Comparison of ENCODE assay signal across 16 cellular contexts in the genomic region with DNA sequence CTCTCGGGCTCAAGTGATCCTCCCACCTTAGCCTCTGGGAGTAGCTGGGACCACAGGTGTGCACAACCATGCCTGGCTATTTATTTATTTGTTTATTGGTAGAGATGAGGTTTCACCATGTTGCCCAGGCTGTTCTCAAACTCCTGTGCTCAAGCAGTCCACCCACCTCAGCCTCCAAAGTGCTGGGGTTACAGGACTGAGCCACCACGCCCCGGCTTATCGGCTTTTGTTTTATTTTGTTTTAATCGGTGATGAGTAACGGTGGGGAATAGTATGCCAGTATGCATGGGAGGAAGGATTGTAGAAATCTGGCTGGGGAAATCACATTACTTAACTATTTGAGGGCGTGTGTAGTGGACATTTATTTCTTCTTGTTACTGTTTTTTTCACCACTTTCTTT.
A peak's percentile ranks its signal among the peaks of the same experiment; 100 is the strongest.
DNase-seq lines count a peak whose midpoint lies in the region; ATAC-seq, FAIRE-seq and TF ChIP-seq lines count a peak whose summit lies in the region.
"Had no signal": no experiment of that assay in that cellular context is flagged by ENCODE, and none has a peak within 500 bp of the region (broad histone marks: within the 10 kb centered on the region; RNA-seq: fewer than 3 reads in every experiment).

No MANE protein-coding gene starts in this region.

- H3K23ac ChIP-seq in H1 (ENCODE audit: insufficient read length) = no peak overlapping the region

- H3K27me3 ChIP-seq in MG63 (no peaks in the 10 kb centered on the region; the same call in 1 of the 2 replicates), H1 (replicated peaks in 1 of 4; ENCODE audit: control insufficient read depth in 3 of 4, extremely low read depth in 1 of 4, insufficient read depth in 3 of 4, low read length in 3 of 4) (no peaks in the 10 kb centered on the region), GM23248 (replicated peaks; ENCODE audit: insufficient read depth) (no peaks in the 10 kb centered on the region)

- TF ChIP-seq POLR2A in H1 (IDR thresholded peaks at IDR 0.05; ENCODE audit: control extremely low read depth in 1 of 2, low read depth in 2 of 2, low read length in 2 of 2) = no peak

- TF ChIP-seq EP300 in H1 (IDR thresholded peaks at IDR 0.05; ENCODE audit: borderline replicate concordance in 1 of 2, low read depth in 2 of 2, low read length in 2 of 2) = no peak

- H3K18ac ChIP-seq in H1 (ENCODE audit: extremely low read depth, low read length) = no peak overlapping the region

- no peaks in the 10 kb centered on the region for H3K79me2 ChIP-seq in H1 (ENCODE audit: control insufficient read depth in 1 of 2, insufficient read depth in 2 of 2, low read length in 2 of 2)
- H3K79me2 ChIP-seq in GM23248 (ENCODE audit: insufficient read depth) = no peaks in the 10 kb centered on the region

- H3K4me1 ChIP-seq in H1 (replicated peaks in 1 of 4; ENCODE audit: control insufficient read depth in 3 of 4, insufficient read depth in 4 of 4, low read length in 3 of 4) (peaks cover 2 to 9% (median 4%) of the 10 kb centered on the region in 4 experiments; a peak in 4 of 7 replicates), GM23248 (ENCODE audit: insufficient read depth) (no peaks in the 10 kb centered on the region)

- H3K4me3 ChIP-seq in MG63 (no peak overlapping the region), H1 (ENCODE audit: extremely low read depth in 1 of 4, insufficient read depth in 2 of 4, low read depth in 3 of 4, low read length in 4 of 4) (no peak overlapping the region), GM23248 (no peak overlapping the region)
- H3K4me3 ChIP-seq: GM12878 had no signal

- TF ChIP-seq RAD21 in H1 (IDR thresholded peaks at IDR 0.05 in 1 of 2, conservative IDR thresholded peaks at IDR 0.05 in 1 of 2; ENCODE audit: low read depth in 2 of 2, low read length in 2 of 2) = no peak

- 0 out of 2 replicates have a peak overlapping the region, but pooled peaks have one; percentile 16 for H2BK5ac ChIP-seq in H1 (ENCODE audit: low read depth, low read length)

- no peak overlapping the region for H2BK120ac ChIP-seq in H1 (replicated peaks; ENCODE audit: low read depth, low read length)

- CTCF ChIA-PET in H1 (lab: Charles Lee; ENCODE audit: partially characterized antibody) = interaction anchor here (1.3 to 2.5 kb wide), 4 partner anchors 10 to 74 kb away, joined by 3 to 11 read pairs (median 4); no protein-coding TSS in a partner anchor

- H3K36me3 ChIP-seq in MG63 (no peaks in the 10 kb centered on the region), H1 (ENCODE audit: control insufficient read depth in 2 of 4, insufficient read depth in 4 of 4, low read length in 3 of 4) (no peaks in the 10 kb centered on the region), GM23248 (ENCODE audit: low read depth) (no peaks in the 10 kb centered on the region)

- in situ Hi-C loops in GM23248 (cut with MboI) = no loop called here

- H3K27ac ChIP-seq in H1 (ENCODE audit: low read depth, low read length) (no peak overlapping the region), GM23248 (no peak overlapping the region)

- H3K9ac ChIP-seq in H1 (replicated peaks in 1 of 4; ENCODE audit: extremely low read depth in 1 of 4, low read depth in 3 of 4, low read length in 3 of 4) (no peak overlapping the region), GM23248 (no peak overlapping the region)

- H2AK5ac ChIP-seq in H1 (ENCODE audit: low read depth, low read length) = no peak overlapping the region

- H2BK20ac ChIP-seq in H1 (ENCODE audit: low read length) = no peak overlapping the region

- H3K9me3 ChIP-seq in MG63 = no peaks in the 10 kb centered on the region
- H3K9me3 ChIP-seq in H1 (ENCODE audit: insufficient read depth in 2 of 2, low read depth in 1 of 2, low read length in 1 of 2) = no peaks in the 10 kb centered on the region
- no peaks in the 10 kb centered on the region for H3K9me3 ChIP-seq in GM23248 (ENCODE audit: low read depth)

- H2BK15ac ChIP-seq in H1 (ENCODE audit: low read length) = no peak overlapping the region

- TF ChIP-seq CTCF in H1 (IDR thresholded peaks at IDR 0.05; ENCODE audit: control extremely low read depth in 1 of 3, insufficient read depth in 1 of 3, low read depth in 1 of 3, low read length in 3 of 3) (no peak), omental fat pad (IDR thresholded peaks at IDR 0.05) (no peak)

- H3K79me1 ChIP-seq in H1 (ENCODE audit: low read depth, low read length) = no peaks in the 10 kb centered on the region

- H2AFZ ChIP-seq in H1 (ENCODE audit: low read length) = no peak overlapping the region
- no peak overlapping the region for H2AFZ ChIP-seq in GM23248

- no peak for FAIRE-seq in H1 (lab: Jason Lieb, UNC)
- FAIRE-seq: GM12878, GM19239 had no signal

- ATAC-seq in omental fat pad (ENCODE audit: low FRiP score) = peak; percentile 64
- ATAC-seq: GM12878 had no signal

- H3K4ac ChIP-seq in H1 (replicated peaks; ENCODE audit: insufficient read length, low read depth, low read length) = no peak overlapping the region

- WGBS in H1 (ENCODE audit: extremely low coverage in 1 of 2, insufficient coverage in 1 of 2, insufficient read length in 1 of 2, insufficient replicate concordance in 2 of 2, low coverage in 1 of 2, low lambda C conversion rate in 2 of 2, missing lambda C conversion rate in 1 of 2), 2 experiments = 95% methylated on average over 7 of the region's 7 CpGs; no CpG with 5 or more reads in 1 of the 2 experiments
- WGBS in GM23248 (ENCODE audit: low coverage in 1 of 2, low lambda C conversion rate in 2 of 2, missing lambda C conversion rate in 2 of 2), 2 experiments = 34 to 45% methylated on average over 7 of the region's 7 CpGs

- no peak overlapping the region for H3K4me2 ChIP-seq in H1 (ENCODE audit: insufficient read depth in 1 of 2, low read depth in 2 of 2, low read length in 2 of 2)
- no peak overlapping the region for H3K4me2 ChIP-seq in GM23248 (ENCODE audit: unreplicated experiment)

- H2BK12ac ChIP-seq in H1 (ENCODE audit: low read depth, low read length) = no peak overlapping the region

- H4K5ac ChIP-seq in H1 (ENCODE audit: insufficient read length, low read depth, low read length) = no peak overlapping the region

- no peak overlapping the region for H4K8ac ChIP-seq in H1 (ENCODE audit: extremely low read depth, insufficient read depth, low read length)

- H3K9me2 ChIP-seq in GM23248 (ENCODE audit: insufficient read depth) = no peaks in the 10 kb centered on the region

- no peaks in the 10 kb centered on the region for H4K20me1 ChIP-seq in H1 (replicated peaks in 1 of 2; ENCODE audit: control insufficient read depth in 1 of 2, insufficient read depth in 2 of 2, low read length in 2 of 2)
- H4K20me1 ChIP-seq in GM23248 (ENCODE audit: insufficient read depth) = no peaks in the 10 kb centered on the region

- peak; percentile 16 for DNase-seq in MG63
- DNase-seq in H1 (ENCODE audit: low read depth in 1 of 2, low spot score in 2 of 2) = no peak
- DNase-seq in omental fat pad (ENCODE audit: low spot score) = no peak
- no peak for DNase-seq in GM23248
- no peak for DNase-seq in DMS79 (lab: John Stamatoyannopoulos, UW)
- no peak for DNase-seq in HCEC 1CT
- DNase-seq: C1 segment of cervical spinal cord, Calu3, COR-L47, DMS53, DND-41, GDM1, H9, HFFc6 had no signal

- no peaks in the 10 kb centered on the region for H3F3A ChIP-seq in GM23248 (ENCODE audit: insufficient read depth)

- POLR2A ChIA-PET in H1 (lab: Charles Lee; ENCODE audit: partially characterized antibody) = interaction anchor here (1.5 kb wide), 1 partner anchor 16 kb away, joined by 3 read pairs; no protein-coding TSS in a partner anchor

- no peak overlapping the region for H3K14ac ChIP-seq in H1 (ENCODE audit: insufficient read length)

- H4K91ac ChIP-seq in H1 (replicated peaks; ENCODE audit: insufficient read length, low read length) = no peak overlapping the region

- no peaks in the 10 kb centered on the region; the same call in 1 of the 2 replicates for H3K23me2 ChIP-seq in H1 (ENCODE audit: low read depth, low read length)

- no peak overlapping the region for H3K56ac ChIP-seq in H1 (replicated peaks; ENCODE audit: insufficient read length, low read depth, low read length)

TF ChIP-seq in H1, 55 proteins besides CTCF, POLR2A, EP300 and RAD21:
- TF ChIP-seq SIN3A (conservative IDR thresholded peaks at IDR 0.05 in 1 of 2, IDR thresholded peaks at IDR 0.05 in 1 of 2; ENCODE audit: low read depth in 1 of 2, low read length in 2 of 2) (no peak), SIX5 (IDR thresholded peaks at IDR 0.05; ENCODE audit: low read depth, low read length) (no peak), ZNF274 (IDR thresholded peaks at IDR 0.05; ENCODE audit: borderline replicate concordance, extremely low read depth, low read length) (no peak), TBP (IDR thresholded peaks at IDR 0.05; ENCODE audit: low read depth, low read length) (no peak), CEBPB (IDR thresholded peaks at IDR 0.05; ENCODE audit: low read depth, low read length) (no peak), CBX8 (IDR thresholded peaks at IDR 0.05; ENCODE audit: borderline replicate concordance, low read depth, low read length) (no peak), CBX5 (IDR thresholded peaks at IDR 0.05; ENCODE audit: low read depth, low read length) (no peak), PHF8 (conservative IDR thresholded peaks at IDR 0.05; ENCODE audit: low read depth, low read length) (no peak), SAP30 (IDR thresholded peaks at IDR 0.05; ENCODE audit: insufficient read depth, insufficient replicate concordance, low read length) (no peak), SIRT6 (IDR thresholded peaks at IDR 0.05; ENCODE audit: low read length) (no peak), JUN (IDR thresholded peaks at IDR 0.05; ENCODE audit: low read depth, low read length) (no peak)
TF ChIP-seq in H1: peak in this region for 0.
